ENCODE assay signal across 7 cellular contexts in the genomic region with DNA sequence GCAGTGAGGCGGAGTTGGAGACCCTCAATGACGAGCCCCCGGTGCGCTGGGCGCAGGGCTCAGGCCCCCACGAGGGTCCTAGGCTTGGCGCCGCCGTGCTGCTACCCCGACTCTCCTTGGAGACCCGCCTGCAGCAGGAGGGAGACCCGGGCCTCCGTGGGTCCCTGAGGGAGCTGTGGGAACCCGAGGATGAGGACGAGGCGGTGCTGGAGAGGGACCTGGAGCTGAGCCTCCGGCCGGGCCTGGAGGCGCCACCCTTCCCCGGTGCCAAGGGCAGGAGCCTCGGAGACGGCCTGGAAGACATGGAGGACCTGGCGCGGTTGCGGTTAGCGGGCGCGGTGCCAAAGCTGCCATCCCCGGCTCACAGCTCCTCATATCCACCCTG. TPM values are rescaled to one million over a fixed set of nuclear protein-coding genes. Genes with fewer than 3 reads are reported as not detected.
A peak's percentile ranks its signal among the peaks of the same experiment; 100 is the strongest.
DNase-seq lines count a peak whose midpoint lies in the region; ATAC-seq and TF ChIP-seq lines count a peak whose summit lies in the region.

No MANE protein-coding gene starts in this region.

- H4K20me1 ChIP-seq in GM23338 (replicated peaks; ENCODE audit: insufficient read depth) = no peaks in the 10 kb centered on the region

- H3K36me3 Mint-ChIP-seq in GM23338 (ENCODE audit: low read depth) = no peaks in the 10 kb centered on the region; the same call in 2 of the 3 replicates

- H3K36me3 ChIP-seq in GM23338 (ENCODE audit: insufficient read depth) = no peaks in the 10 kb centered on the region
- no peaks in the 10 kb centered on the region for H3K36me3 ChIP-seq in Panc1 (ENCODE audit: control insufficient read depth, insufficient read depth, low read length)

- no peak overlapping the region for H3K27ac ChIP-seq in GM23338 (ENCODE audit: low read depth)
- peak overlapping the region; percentile 83 for H3K27ac ChIP-seq in Panc1 (ENCODE audit: low read length)

- H3K4me1 ChIP-seq in GM23338 (ENCODE audit: insufficient read depth) (peaks cover 6% of the 10 kb centered on the region), Panc1 (ENCODE audit: control insufficient read depth, insufficient read depth, low read length) (peaks cover 5% of the 10 kb centered on the region; the same call in 1 of the 2 replicates)

- H3K4me2 ChIP-seq in GM23338 = peak overlapping the region; percentile 77

- no peak for DNase-seq in GM23338 (ENCODE audit: low spot score)
- no peak for DNase-seq in Panc1 (ENCODE audit: low read depth, low spot score)
- DNase-seq in left ventricle myocardium superior = peak; percentile 57
- no peak for DNase-seq in skeletal muscle cell (ENCODE audit: low read depth)
- DNase-seq in NCI-H2171 (lab: John Stamatoyannopoulos, UW) = no peak

- H3K79me2 ChIP-seq in GM23338 (replicated peaks; ENCODE audit: insufficient read depth) = no peaks in the 10 kb centered on the region

- POLR2A ChIA-PET in Panc1 (lab: Charles Lee) = no interaction called here

- CTCF ChIA-PET in Panc1 (lab: Charles Lee) = interaction anchor here (1.2 to 2.6 kb wide), 2 partner anchors 11 to 73 kb away, joined by 6 to 12 read pairs; partner anchors contain the start of gene TSEN54

- no peak overlapping the region; the same call in 2 of the 3 replicates for H3K4me3 Mint-ChIP-seq in GM23338

- TSS peak; percentile 66 for BruUV-seq in Panc1 (replicated peaks; lab: Mats Ljungman, UMichigan)

- H3K9me3 Mint-ChIP-seq in GM23338 = peaks cover 11% of the 10 kb centered on the region

- intact Hi-C loops in Panc1 (cut with micrococcal nuclease; ENCODE audit: unreplicated experiment) = no loop called here
- intact Hi-C loops in left ventricle myocardium superior (cut with micrococcal nuclease) = no loop called here

- H3K4me1 Mint-ChIP-seq in GM23338 = no peaks in the 10 kb centered on the region

- no peaks in the 10 kb centered on the region for H3K9me3 ChIP-seq in Panc1 (ENCODE audit: control insufficient read depth, insufficient read depth, low read depth, low read length)

- H3K27me3 ChIP-seq in GM23338 (ENCODE audit: insufficient read depth) (peaks cover 11% of the 10 kb centered on the region), Panc1 (ENCODE audit: control insufficient read depth, insufficient read depth, low read length) (no peaks in the 10 kb centered on the region)

- peaks cover 27% of the 10 kb centered on the region for H3K27me3 Mint-ChIP-seq in GM23338 (ENCODE audit: insufficient read depth, low read depth, poor library complexity)

- H3K4me3 ChIP-seq in GM23338 (peak overlapping the region; percentile 56), Panc1 (ENCODE audit: low read depth in 2 of 2, low read length in 2 of 2) (peak overlapping the region; percentile 59 to 62), skeletal muscle cell (ENCODE audit: low read depth, low read length) (peak overlapping the region; percentile 50)

- H2AFZ ChIP-seq in GM23338 = 0 out of 2 replicates have a peak overlapping the region, but pooled peaks have one; percentile 10

- TF ChIP-seq CTCF in GM23338 (conservative IDR thresholded peaks at IDR 0.05; ENCODE audit: low read depth in 2 of 2) (no peak), Panc1 (IDR thresholded peaks at IDR 0.05) (no peak)

- in situ Hi-C loops in Panc1 (cut with HindIII; ENCODE audit: low pct_unique_long_range_greater_than_20kb, low sequenced_read_pairs) = no loop called here

- H3K9me2 ChIP-seq in GM23338 (ENCODE audit: insufficient read depth) = no peaks in the 10 kb centered on the region

- ATAC-seq in GM23338 = no peak
- peak; percentile 11; the same call in 1 of the 2 replicates for ATAC-seq in Panc1
- ATAC-seq in left ventricle myocardium superior = peak; percentile 1
- ATAC-seq in HG03565 (IDR thresholded peaks at IDR 0.05; ENCODE audit: unreplicated experiment) = no peak
- no peak for ATAC-seq in HG03460 (IDR thresholded peaks at IDR 0.05; ENCODE audit: unreplicated experiment)

- H3F3A ChIP-seq in GM23338 (replicated peaks; ENCODE audit: low read depth) = no peaks in the 10 kb centered on the region

- no peak overlapping the region for H3K27ac Mint-ChIP-seq in GM23338

TF ChIP-seq in GM23338, 12 proteins besides CTCF, POLR2A, EP300 and RAD21 (continues in another document):
- TF ChIP-seq STAT1 (IDR thresholded peaks at IDR 0.05; ENCODE audit: unreplicated experiment) (no peak), CREB1 (CRISPR knock-in tag; IDR thresholded peaks at IDR 0.05; ENCODE audit: low read depth) (no peak), EZH2phosphoT487 (IDR thresholded peaks at IDR 0.05; ENCODE audit: unreplicated experiment) (no peak), EZH2 (IDR thresholded peaks at IDR 0.05; ENCODE audit: low read depth, unreplicated experiment) (no peak), POLR2AphosphoS5 (IDR thresholded peaks at IDR 0.05; ENCODE audit: low read depth) (no peak), ZNF114 (CRISPR knock-in tag; IDR thresholded peaks at IDR 0.05) (no peak), JUNB (IDR thresholded peaks at IDR 0.05; ENCODE audit: unreplicated experiment) (no peak)
- TF ChIP-seq, protein P1, sequence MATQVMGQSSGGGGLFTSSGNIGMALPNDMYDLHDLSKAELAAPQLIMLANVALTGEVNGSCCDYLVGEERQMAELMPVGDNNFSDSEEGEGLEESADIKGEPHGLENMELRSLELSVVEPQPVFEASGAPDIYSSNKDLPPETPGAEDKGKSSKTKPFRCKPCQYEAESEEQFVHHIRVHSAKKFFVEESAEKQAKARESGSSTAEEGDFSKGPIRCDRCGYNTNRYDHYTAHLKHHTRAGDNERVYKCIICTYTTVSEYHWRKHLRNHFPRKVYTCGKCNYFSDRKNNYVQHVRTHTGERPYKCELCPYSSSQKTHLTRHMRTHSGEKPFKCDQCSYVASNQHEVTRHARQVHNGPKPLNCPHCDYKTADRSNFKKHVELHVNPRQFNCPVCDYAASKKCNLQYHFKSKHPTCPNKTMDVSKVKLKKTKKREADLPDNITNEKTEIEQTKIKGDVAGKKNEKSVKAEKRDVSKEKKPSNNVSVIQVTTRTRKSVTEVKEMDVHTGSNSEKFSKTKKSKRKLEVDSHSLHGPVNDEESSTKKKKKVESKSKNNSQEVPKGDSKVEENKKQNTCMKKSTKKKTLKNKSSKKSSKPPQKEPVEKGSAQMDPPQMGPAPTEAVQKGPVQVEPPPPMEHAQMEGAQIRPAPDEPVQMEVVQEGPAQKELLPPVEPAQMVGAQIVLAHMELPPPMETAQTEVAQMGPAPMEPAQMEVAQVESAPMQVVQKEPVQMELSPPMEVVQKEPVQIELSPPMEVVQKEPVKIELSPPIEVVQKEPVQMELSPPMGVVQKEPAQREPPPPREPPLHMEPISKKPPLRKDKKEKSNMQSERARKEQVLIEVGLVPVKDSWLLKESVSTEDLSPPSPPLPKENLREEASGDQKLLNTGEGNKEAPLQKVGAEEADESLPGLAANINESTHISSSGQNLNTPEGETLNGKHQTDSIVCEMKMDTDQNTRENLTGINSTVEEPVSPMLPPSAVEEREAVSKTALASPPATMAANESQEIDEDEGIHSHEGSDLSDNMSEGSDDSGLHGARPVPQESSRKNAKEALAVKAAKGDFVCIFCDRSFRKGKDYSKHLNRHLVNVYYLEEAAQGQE (IDR thresholded peaks at IDR 0.05; ENCODE audit: unreplicated experiment) = no peak
- TF ChIP-seq, protein P2, sequence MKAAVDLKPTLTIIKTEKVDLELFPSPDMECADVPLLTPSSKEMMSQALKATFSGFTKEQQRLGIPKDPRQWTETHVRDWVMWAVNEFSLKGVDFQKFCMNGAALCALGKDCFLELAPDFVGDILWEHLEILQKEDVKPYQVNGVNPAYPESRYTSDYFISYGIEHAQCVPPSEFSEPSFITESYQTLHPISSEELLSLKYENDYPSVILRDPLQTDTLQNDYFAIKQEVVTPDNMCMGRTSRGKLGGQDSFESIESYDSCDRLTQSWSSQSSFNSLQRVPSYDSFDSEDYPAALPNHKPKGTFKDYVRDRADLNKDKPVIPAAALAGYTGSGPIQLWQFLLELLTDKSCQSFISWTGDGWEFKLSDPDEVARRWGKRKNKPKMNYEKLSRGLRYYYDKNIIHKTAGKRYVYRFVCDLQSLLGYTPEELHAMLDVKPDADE (IDR thresholded peaks at IDR 0.05) = no peak

RNA-seq across cellular contexts. Expression of gene MYO15B, which starts 2.3 kb away (rescaled TPM):
- total RNA-seq in GM23338 (2014; rRNA removed; shearing (Covaris generic)) = 7.2 and 12.4 TPM in 2 replicates
- polyA plus RNA-seq in GM23338 (2016; fragmentation: Nextera tagmentation; extraction: Ambion mirVana) = 3.8 and 6.6 TPM in 2 replicates
- total RNA-seq in Panc1 (2021; ENCODE audit: unreplicated experiment) = 26.5 TPM
- polyA plus RNA-seq in Panc1 (2012; ENCODE audit: insufficient read length) = 26.4 TPM
- 48.2 TPM for total RNA-seq in left ventricle myocardium superior

RNA-seq across cellular contexts. Expression of gene SMIM5, which starts 43.3 kb away (rescaled TPM):
- not detected in 2 replicates for total RNA-seq in GM23338 (2014; rRNA removed; shearing (Covaris generic))
- polyA plus RNA-seq in GM23338 (2016; fragmentation: Nextera tagmentation; extraction: Ambion mirVana) = 0.16 TPM in 1 of 2 replicates, not detected in the other
- total RNA-seq in Panc1 (2021; ENCODE audit: unreplicated experiment) = 0.10 TPM
- polyA plus RNA-seq in Panc1 (2012; ENCODE audit: insufficient read length) = 0.24 TPM
- total RNA-seq in left ventricle myocardium superior = 15.8 TPM

Comparison
In these comparisons a context has a peak if more than half of its experiments do, and no peak if none do; other contexts are left out.
1. ATAC-seq: peak in Panc1 (single experiment) and left ventricle myocardium superior (single experiment); none in GM23338 (single experiment), HG03565 (single experiment) and HG03460 (single experiment).
2. RNA of gene SMIM5, which starts 43.3 kb away (total RNA-seq): 15.8 TPM in left ventricle myocardium superior (single experiment); 0.10 TPM in Panc1 (single experiment) and not detected in GM23338; every median in the first group is over 10 times any median in the second.
3. Peak in every context shown above with its lines, with median percentiles within 50 percentile points of each other: H3K4me3 ChIP-seq.